In the genomic region with DNA sequence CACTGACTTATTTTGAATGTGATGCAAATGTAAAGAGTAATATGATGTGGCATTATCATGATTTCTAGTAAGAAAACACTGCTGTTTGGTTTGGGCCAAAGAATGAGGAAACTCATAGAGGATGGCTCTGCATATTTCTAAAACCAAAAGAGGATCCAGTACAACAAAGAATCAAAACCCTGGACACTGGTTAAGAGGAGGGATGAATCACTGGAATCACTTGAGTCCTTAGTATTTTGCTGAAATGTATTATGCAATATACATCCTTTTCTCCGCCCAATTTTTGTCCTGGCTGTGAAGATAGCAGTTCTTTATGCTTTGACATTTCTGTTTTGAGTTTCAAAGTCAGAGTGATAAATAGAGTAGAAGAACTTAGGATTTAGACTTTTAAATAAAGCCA, we compare ENCODE assay signal across 14 cellular contexts.
"Had no signal": no experiment of that assay in that cellular context is flagged by ENCODE, and none has a peak within 500 bp of the region (broad histone marks: within the 10 kb centered on the region; RNA-seq: fewer than 3 reads in every experiment).

No MANE protein-coding gene starts in this region.

- H3K9me3 ChIP-seq: ascending aorta, esophagus squamous epithelium, gastroesophageal sphincter, heart right ventricle, pancreas had no signal

- DNase-seq: activated naive CD4-positive, alpha-beta T cell; activated naive CD8-positive, alpha-beta T cell treated with anti-CD3 and anti-CD28 coated beads, Interleukin-2, amount 50 U/mL, for 24 hours; central memory CD4-positive, alpha-beta T cell; esophagus squamous epithelium; heart right ventricle; naive B cell; pancreas; stimulated activated CD4-positive, alpha-beta T cell treated with anti-CD3 and anti-CD28 coated beads, Interleukin-1b, Interleukin-23, amount 100 ng/mL, for 48 hours had no signal

- H3K36me3 ChIP-seq: ascending aorta, esophagus squamous epithelium, gastroesophageal sphincter, heart right ventricle, pancreas had no signal

- H3K27me3 ChIP-seq: ascending aorta, esophagus squamous epithelium, gastroesophageal sphincter, heart right ventricle, pancreas had no signal

- ATAC-seq: activated naive CD8-positive, alpha-beta T cell treated with anti-CD3 and anti-CD28 coated beads, Interleukin-2, amount 50 U/mL, for 24 hours; gastroesophageal sphincter; heart right ventricle; pancreas; sciatic nerve; stimulated activated memory B cell treated with anti-CD40 and anti-IgM and Interleukin-4, amounts not matched to agents 10 μg/mL and 1 μg/mL and 100 μg/mL, for 72 hours had no signal

- H3K4me1 ChIP-seq: ascending aorta, esophagus squamous epithelium, gastroesophageal sphincter, heart right ventricle, pancreas had no signal

- H3K4me3 ChIP-seq: ascending aorta, coronary artery, esophagus squamous epithelium, gastroesophageal sphincter, heart right ventricle, lung, pancreas had no signal

- H3K27ac ChIP-seq: ascending aorta, coronary artery, esophagus squamous epithelium, gastroesophageal sphincter, heart right ventricle, pancreas had no signal
